ENCODE assay signal across 1 cellular context in the genomic region with DNA sequence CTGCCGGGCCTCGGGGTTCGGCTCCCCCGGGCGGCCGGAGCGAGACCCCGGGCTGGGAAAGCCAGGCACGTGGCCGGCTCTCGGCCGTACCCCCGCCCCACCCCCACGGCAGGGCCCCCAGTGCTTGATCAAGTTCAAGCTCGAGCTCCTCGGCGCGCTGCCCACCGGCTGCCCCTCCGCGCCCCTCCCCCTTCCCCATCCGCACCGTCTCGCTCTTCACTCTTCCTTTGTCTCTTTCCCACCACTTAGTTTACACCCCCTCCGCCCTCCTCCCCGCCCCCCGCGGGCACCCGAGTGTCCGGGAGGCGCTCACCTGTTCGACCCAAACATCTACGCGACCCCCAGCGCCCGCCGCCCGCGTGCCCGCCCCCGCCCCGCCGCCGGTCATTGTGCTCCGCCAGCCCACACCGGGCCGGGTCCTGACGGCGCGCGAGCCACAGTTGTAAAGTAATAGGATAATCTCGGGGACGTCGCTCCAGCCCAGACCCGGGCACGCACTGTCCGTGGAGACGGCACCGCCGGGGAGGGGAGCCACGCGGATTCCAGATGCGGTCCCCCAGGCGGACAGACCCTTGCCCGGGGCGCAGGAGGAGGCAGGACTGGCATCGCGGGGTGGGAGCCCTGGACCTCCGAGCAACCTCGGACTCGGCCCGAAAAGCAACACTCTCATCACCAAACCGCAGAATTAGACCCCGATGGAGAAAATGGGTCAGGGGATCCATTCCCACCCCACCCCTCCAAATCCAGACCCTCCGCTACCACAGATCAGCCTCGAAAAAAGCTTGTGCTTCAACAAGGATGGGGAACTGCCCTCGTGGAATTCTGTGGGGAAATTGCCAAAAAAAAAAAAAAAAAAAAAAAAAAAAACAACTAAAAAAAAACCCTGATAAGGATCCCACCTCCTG.
TF ChIP-seq lines count a peak whose summit lies in the region.

No MANE protein-coding gene starts in this region.

TF ChIP-seq in HepG2, 621 proteins besides CTCF, POLR2A, EP300 and RAD21 (continued from another document and continues in another):
- TF ChIP-seq ZBTB8A (CRISPR knock-in tag; IDR thresholded peaks at IDR 0.05; ENCODE audit: borderline replicate concordance, low read depth) (0 out of 2 replicates have a peak, but pooled peaks have one; percentile 19), RFXANK (CRISPR knock-in tag; IDR thresholded peaks at IDR 0.05) (no peak), ZSCAN31 (CRISPR knock-in tag; IDR thresholded peaks at IDR 0.05; ENCODE audit: low read depth) (no peak), TP53 (CRISPR knock-in tag; conservative IDR thresholded peaks at IDR 0.05) (no peak), ZNF430 (CRISPR knock-in tag; IDR thresholded peaks at IDR 0.05) (no peak; the same call in 1 of the 2 replicates), CCDC6 (CRISPR knock-in tag; IDR thresholded peaks at IDR 0.05) (peak; percentile 54), ZBTB7B (CRISPR knock-in tag; IDR thresholded peaks at IDR 0.05) (no peak; the same call in 1 of the 2 replicates), YEATS4 (CRISPR knock-in tag; IDR thresholded peaks at IDR 0.05; ENCODE audit: borderline replicate concordance) (peak; percentile 35; the same call in 1 of the 2 replicates), ELF3 (CRISPR knock-in tag; IDR thresholded peaks at IDR 0.05) (no peak), GLI4 (CRISPR knock-in tag; IDR thresholded peaks at IDR 0.05; ENCODE audit: borderline replicate concordance) (no peak), ZSCAN12 (CRISPR knock-in tag; IDR thresholded peaks at IDR 0.05) (no peak), TCF7L2 (IDR thresholded peaks at IDR 0.05; ENCODE audit: low read depth, low read length) (no peak), NFE2L1 (CRISPR knock-in tag; IDR thresholded peaks at IDR 0.05; ENCODE audit: borderline replicate concordance) (no peak), ZNF230 (CRISPR knock-in tag; IDR thresholded peaks at IDR 0.05) (no peak), POLR2G (IDR thresholded peaks at IDR 0.05; ENCODE audit: low read depth, low read length) (peak; percentile 22; the same call in 1 of the 2 replicates), ZNF556 (CRISPR knock-in tag; IDR thresholded peaks at IDR 0.05; ENCODE audit: borderline replicate concordance) (no peak), HOXA3 (CRISPR knock-in tag; IDR thresholded peaks at IDR 0.05) (no peak; the same call in 1 of the 2 replicates), NR2F6 (IDR thresholded peaks at IDR 0.05) (no peak), NR2F6 (CRISPR knock-in tag; IDR thresholded peaks at IDR 0.05) (no peak), HMG20B (CRISPR knock-in tag; conservative IDR thresholded peaks at IDR 0.05) (0 out of 2 replicates have a peak, but pooled peaks have one; percentile 9), KLF9 (CRISPR knock-in tag; IDR thresholded peaks at IDR 0.05; ENCODE audit: low read depth) (no peak), ZC3H4 (CRISPR knock-in tag; IDR thresholded peaks at IDR 0.05; ENCODE audit: borderline replicate concordance) (no peak), ZBTB20 (CRISPR knock-in tag; IDR thresholded peaks at IDR 0.05; ENCODE audit: borderline replicate concordance, low read depth) (no peak), ZNF101 (CRISPR knock-in tag; IDR thresholded peaks at IDR 0.05; ENCODE audit: borderline replicate concordance, low read depth) (no peak), ZNF674 (CRISPR knock-in tag; IDR thresholded peaks at IDR 0.05; ENCODE audit: low read depth) (0 out of 2 replicates have a peak, but pooled peaks have one; percentile 68), ZZZ3 (CRISPR knock-in tag; IDR thresholded peaks at IDR 0.05; ENCODE audit: borderline replicate concordance) (no peak), ZNF451 (CRISPR knock-in tag; IDR thresholded peaks at IDR 0.05) (0 out of 2 replicates have a peak, but pooled peaks have one; percentile 38), NPAS2 (CRISPR knock-in tag; IDR thresholded peaks at IDR 0.05; ENCODE audit: borderline replicate concordance) (no peak), YY1 (IDR thresholded peaks at IDR 0.05; ENCODE audit: insufficient read depth, insufficient replicate concordance, low read depth, low read length) (no peak), ZNF224 (CRISPR knock-in tag; IDR thresholded peaks at IDR 0.05) (no peak), RELA (CRISPR knock-in tag; IDR thresholded peaks at IDR 0.05) (no peak), ZNF343 (CRISPR knock-in tag; IDR thresholded peaks at IDR 0.05) (no peak), AGO2 (optimal IDR thresholded peaks at IDR 0.05; ENCODE audit: low read depth, low read length) (peak; percentile 2), HMG20A (CRISPR knock-in tag; IDR thresholded peaks at IDR 0.05; ENCODE audit: borderline replicate concordance) (no peak), ZNF17 (CRISPR knock-in tag; IDR thresholded peaks at IDR 0.05) (no peak), ZNF263 (CRISPR knock-in tag; IDR thresholded peaks at IDR 0.05) (no peak), MYNN (CRISPR knock-in tag; IDR thresholded peaks at IDR 0.05; ENCODE audit: low read depth) (no peak), IKZF1 (IDR thresholded peaks at IDR 0.05) (no peak), HDAC6 (IDR thresholded peaks at IDR 0.05; ENCODE audit: low read depth, low read length) (no peak), ZNF124 (CRISPR knock-in tag; IDR thresholded peaks at IDR 0.05) (no peak; the same call in 1 of the 2 replicates), SATB2 (CRISPR knock-in tag; IDR thresholded peaks at IDR 0.05) (no peak), ETV6 (CRISPR knock-in tag; conservative IDR thresholded peaks at IDR 0.05) (no peak), ZNF570 (CRISPR knock-in tag; IDR thresholded peaks at IDR 0.05; ENCODE audit: borderline replicate concordance) (no peak), ZNF7 (CRISPR knock-in tag; IDR thresholded peaks at IDR 0.05) (no peak)
- TF ChIP-seq, protein P1, sequence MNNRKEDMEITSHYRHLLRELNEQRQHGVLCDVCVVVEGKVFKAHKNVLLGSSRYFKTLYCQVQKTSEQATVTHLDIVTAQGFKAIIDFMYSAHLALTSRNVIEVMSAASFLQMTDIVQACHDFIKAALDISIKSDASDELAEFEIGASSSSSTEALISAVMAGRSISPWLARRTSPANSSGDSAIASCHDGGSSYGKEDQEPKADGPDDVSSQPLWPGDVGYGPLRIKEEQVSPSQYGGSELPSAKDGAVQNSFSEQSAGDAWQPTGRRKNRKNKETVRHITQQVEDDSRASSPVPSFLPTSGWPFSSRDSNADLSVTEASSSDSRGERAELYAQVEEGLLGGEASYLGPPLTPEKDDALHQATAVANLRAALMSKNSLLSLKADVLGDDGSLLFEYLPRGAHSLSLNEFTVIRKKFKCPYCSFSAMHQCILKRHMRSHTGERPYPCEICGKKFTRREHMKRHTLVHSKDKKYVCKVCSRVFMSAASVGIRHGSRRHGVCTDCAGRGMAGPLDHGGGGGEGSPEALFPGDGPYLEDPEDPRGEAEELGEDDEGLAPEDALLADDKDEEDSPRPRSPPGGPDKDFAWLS (CRISPR knock-in tag; IDR thresholded peaks at IDR 0.05; ENCODE audit: borderline replicate concordance): no peak
- TF ChIP-seq, protein P2, sequence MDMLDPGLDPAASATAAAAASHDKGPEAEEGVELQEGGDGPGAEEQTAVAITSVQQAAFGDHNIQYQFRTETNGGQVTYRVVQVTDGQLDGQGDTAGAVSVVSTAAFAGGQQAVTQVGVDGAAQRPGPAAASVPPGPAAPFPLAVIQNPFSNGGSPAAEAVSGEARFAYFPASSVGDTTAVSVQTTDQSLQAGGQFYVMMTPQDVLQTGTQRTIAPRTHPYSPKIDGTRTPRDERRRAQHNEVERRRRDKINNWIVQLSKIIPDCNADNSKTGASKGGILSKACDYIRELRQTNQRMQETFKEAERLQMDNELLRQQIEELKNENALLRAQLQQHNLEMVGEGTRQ (IDR thresholded peaks at IDR 0.05; ENCODE audit: low read depth, low read length): no peak
- TF ChIP-seq, protein P2 (CRISPR knock-in tag; IDR thresholded peaks at IDR 0.05; ENCODE audit: borderline replicate concordance): no peak
- TF ChIP-seq, protein P3, sequence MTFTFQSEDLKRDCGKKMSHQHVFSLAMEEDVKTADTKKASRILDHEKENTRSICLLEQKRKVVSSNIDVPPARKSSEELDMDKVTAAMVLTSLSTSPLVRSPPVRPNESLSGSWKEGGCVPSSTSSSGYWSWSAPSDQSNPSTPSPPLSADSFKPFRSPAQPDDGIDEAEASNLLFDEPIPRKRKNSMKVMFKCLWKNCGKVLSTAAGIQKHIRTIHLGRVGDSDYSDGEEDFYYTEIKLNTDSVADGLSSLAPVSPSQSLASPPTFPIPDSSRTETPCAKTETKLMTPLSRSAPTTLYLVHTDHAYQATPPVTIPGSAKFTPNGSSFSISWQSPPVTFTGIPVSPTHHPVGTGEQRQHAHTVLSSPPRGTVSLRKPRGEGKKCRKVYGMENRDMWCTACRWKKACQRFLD (CRISPR knock-in tag; IDR thresholded peaks at IDR 0.05; ENCODE audit: borderline replicate concordance): no peak
- TF ChIP-seq, protein P4, sequence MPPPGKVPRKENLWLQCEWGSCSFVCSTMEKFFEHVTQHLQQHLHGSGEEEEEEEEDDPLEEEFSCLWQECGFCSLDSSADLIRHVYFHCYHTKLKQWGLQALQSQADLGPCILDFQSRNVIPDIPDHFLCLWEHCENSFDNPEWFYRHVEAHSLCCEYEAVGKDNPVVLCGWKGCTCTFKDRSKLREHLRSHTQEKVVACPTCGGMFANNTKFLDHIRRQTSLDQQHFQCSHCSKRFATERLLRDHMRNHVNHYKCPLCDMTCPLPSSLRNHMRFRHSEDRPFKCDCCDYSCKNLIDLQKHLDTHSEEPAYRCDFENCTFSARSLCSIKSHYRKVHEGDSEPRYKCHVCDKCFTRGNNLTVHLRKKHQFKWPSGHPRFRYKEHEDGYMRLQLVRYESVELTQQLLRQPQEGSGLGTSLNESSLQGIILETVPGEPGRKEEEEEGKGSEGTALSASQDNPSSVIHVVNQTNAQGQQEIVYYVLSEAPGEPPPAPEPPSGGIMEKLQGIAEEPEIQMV (CRISPR knock-in tag; IDR thresholded peaks at IDR 0.05; ENCODE audit: low read depth): no peak
- TF ChIP-seq, protein P5, sequence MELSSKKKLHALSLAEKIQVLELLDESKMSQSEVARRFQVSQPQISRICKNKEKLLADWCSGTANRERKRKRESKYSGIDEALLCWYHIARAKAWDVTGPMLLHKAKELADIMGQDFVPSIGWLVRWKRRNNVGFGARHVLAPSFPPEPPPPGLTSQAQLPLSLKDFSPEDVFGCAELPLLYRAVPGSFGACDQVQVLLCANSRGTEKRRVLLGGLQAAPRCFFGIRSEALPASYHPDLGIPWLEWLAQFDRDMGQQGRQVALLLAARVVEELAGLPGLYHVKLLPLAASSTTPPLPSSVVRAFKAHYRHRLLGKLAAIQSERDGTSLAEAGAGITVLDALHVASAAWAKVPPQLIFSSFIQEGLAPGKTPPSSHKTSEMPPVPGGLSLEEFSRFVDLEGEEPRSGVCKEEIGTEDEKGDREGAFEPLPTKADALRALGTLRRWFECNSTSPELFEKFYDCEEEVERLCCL (CRISPR knock-in tag; IDR thresholded peaks at IDR 0.05; ENCODE audit: borderline replicate concordance): no peak
- TF ChIP-seq, protein P6, sequence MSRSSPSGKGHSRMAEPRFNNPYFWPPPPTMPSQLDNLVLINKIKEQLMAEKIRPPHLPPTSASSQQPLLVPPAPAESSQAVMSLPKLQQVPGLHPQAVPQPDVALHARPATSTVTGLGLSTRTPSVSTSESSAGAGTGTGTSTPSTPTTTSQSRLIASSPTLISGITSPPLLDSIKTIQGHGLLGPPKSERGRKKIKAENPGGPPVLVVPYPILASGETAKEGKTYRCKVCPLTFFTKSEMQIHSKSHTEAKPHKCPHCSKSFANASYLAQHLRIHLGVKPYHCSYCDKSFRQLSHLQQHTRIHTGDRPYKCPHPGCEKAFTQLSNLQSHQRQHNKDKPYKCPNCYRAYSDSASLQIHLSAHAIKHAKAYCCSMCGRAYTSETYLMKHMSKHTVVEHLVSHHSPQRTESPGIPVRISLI (CRISPR knock-in tag; IDR thresholded peaks at IDR 0.05; ENCODE audit: borderline replicate concordance): no peak
- TF ChIP-seq, protein P7, sequence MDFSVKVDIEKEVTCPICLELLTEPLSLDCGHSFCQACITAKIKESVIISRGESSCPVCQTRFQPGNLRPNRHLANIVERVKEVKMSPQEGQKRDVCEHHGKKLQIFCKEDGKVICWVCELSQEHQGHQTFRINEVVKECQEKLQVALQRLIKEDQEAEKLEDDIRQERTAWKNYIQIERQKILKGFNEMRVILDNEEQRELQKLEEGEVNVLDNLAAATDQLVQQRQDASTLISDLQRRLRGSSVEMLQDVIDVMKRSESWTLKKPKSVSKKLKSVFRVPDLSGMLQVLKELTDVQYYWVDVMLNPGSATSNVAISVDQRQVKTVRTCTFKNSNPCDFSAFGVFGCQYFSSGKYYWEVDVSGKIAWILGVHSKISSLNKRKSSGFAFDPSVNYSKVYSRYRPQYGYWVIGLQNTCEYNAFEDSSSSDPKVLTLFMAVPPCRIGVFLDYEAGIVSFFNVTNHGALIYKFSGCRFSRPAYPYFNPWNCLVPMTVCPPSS (IDR thresholded peaks at IDR 0.05): no peak
- TF ChIP-seq, protein P8, sequence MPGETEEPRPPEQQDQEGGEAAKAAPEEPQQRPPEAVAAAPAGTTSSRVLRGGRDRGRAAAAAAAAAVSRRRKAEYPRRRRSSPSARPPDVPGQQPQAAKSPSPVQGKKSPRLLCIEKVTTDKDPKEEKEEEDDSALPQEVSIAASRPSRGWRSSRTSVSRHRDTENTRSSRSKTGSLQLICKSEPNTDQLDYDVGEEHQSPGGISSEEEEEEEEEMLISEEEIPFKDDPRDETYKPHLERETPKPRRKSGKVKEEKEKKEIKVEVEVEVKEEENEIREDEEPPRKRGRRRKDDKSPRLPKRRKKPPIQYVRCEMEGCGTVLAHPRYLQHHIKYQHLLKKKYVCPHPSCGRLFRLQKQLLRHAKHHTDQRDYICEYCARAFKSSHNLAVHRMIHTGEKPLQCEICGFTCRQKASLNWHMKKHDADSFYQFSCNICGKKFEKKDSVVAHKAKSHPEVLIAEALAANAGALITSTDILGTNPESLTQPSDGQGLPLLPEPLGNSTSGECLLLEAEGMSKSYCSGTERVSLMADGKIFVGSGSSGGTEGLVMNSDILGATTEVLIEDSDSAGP (CRISPR knock-in tag; IDR thresholded peaks at IDR 0.05; ENCODE audit: borderline replicate concordance): no peak
- TF ChIP-seq, protein P9, sequence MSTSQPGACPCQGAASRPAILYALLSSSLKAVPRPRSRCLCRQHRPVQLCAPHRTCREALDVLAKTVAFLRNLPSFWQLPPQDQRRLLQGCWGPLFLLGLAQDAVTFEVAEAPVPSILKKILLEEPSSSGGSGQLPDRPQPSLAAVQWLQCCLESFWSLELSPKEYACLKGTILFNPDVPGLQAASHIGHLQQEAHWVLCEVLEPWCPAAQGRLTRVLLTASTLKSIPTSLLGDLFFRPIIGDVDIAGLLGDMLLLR (CRISPR knock-in tag; IDR thresholded peaks at IDR 0.05): no peak
- TF ChIP-seq, protein P10, sequence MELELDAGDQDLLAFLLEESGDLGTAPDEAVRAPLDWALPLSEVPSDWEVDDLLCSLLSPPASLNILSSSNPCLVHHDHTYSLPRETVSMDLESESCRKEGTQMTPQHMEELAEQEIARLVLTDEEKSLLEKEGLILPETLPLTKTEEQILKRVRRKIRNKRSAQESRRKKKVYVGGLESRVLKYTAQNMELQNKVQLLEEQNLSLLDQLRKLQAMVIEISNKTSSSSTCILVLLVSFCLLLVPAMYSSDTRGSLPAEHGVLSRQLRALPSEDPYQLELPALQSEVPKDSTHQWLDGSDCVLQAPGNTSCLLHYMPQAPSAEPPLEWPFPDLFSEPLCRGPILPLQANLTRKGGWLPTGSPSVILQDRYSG (CRISPR knock-in tag; IDR thresholded peaks at IDR 0.05): 0 out of 2 replicates have a peak, but pooled peaks have one; percentile 24
